In genomic region chr17:44351961-44352921, GRCh38 we compare ENCODE assay signal across 18 cellular contexts. TPM values are rescaled to one million over a fixed set of nuclear protein-coding genes. Genes with fewer than 3 reads are reported as not detected.
DNase-seq lines count a peak whose midpoint lies in the region; ATAC-seq, FAIRE-seq and TF ChIP-seq lines count a peak whose summit lies in the region.
"Had no signal": no experiment of that assay in that cellular context is flagged by ENCODE, and none has a peak within 500 bp of the region (broad histone marks: within the 10 kb centered on the region; RNA-seq: fewer than 3 reads in every experiment).

No MANE protein-coding gene starts in this region.

- no peak overlapping the region for H3K27ac Mint-ChIP-seq in CD8-positive, alpha-beta memory T cell
- H3K27ac Mint-ChIP-seq in dendritic cell treated with granulocyte-macrophage colony-stimulating factor and Interleukin-4, amounts not matched to agents 40 ng/mL and 50 ng/mL, for 4 days = peak overlapping the region; percentile 56
- H3K27ac Mint-ChIP-seq: activated naive CD8-positive, alpha-beta T cell treated with anti-CD3 and anti-CD28 coated beads for 36 hours had no signal

- no peak overlapping the region for H3K27ac ChIP-seq in CD8-positive, alpha-beta memory T cell (ENCODE audit: low read depth, low read length)
- H3K27ac ChIP-seq: gastrocnemius medialis, HL-60, thyroid gland had no signal

- no peak for ATAC-seq in GM18909 (IDR thresholded peaks at IDR 0.05; ENCODE audit: poor library complexity, unreplicated experiment)
- ATAC-seq in GM21515 (IDR thresholded peaks at IDR 0.05; ENCODE audit: unreplicated experiment) = no peak
- ATAC-seq: gastrocnemius medialis had no signal

- no peaks in the 10 kb centered on the region for H3K9me3 Mint-ChIP-seq in CD8-positive, alpha-beta memory T cell
- H3K9me3 Mint-ChIP-seq in dendritic cell treated with granulocyte-macrophage colony-stimulating factor and Interleukin-4, amounts not matched to agents 40 ng/mL and 50 ng/mL, for 4 days = no peaks in the 10 kb centered on the region
- H3K9me3 Mint-ChIP-seq: activated naive CD8-positive, alpha-beta T cell treated with anti-CD3 and anti-CD28 coated beads for 36 hours had no signal

- H3K4me3 ChIP-seq in CD8-positive, alpha-beta memory T cell (ENCODE audit: low read length) = no peak overlapping the region
- H3K4me3 ChIP-seq: gastrocnemius medialis, lung, thyroid gland had no signal

- H3K27me3 ChIP-seq in CD8-positive, alpha-beta memory T cell (ENCODE audit: insufficient read depth, low read length, poor library complexity, severe bottlenecking) = no peaks in the 10 kb centered on the region
- H3K27me3 ChIP-seq: gastrocnemius medialis, sigmoid colon, thyroid gland had no signal

- no peaks in the 10 kb centered on the region for H3K9me3 ChIP-seq in CD8-positive, alpha-beta memory T cell (ENCODE audit: low read length)
- H3K9me3 ChIP-seq: gastrocnemius medialis, sigmoid colon, thyroid gland had no signal

- H3K27me3 Mint-ChIP-seq in CD8-positive, alpha-beta memory T cell = peaks cover 0 to 6% of the 10 kb centered on the region in 2 donors
- peaks cover 19% of the 10 kb centered on the region for H3K27me3 Mint-ChIP-seq in dendritic cell treated with granulocyte-macrophage colony-stimulating factor and Interleukin-4, amounts not matched to agents 40 ng/mL and 50 ng/mL, for 4 days
- H3K27me3 Mint-ChIP-seq: activated naive CD8-positive, alpha-beta T cell treated with anti-CD3 and anti-CD28 coated beads for 36 hours had no signal

- H3K36me3 ChIP-seq in CD8-positive, alpha-beta memory T cell (ENCODE audit: insufficient read depth, low read length) = no peaks in the 10 kb centered on the region

- peak overlapping the region in 5 of 7 donors; percentile 73 to 87 (median 76) for H3K4me3 Mint-ChIP-seq in CD8-positive, alpha-beta memory T cell
- H3K4me3 Mint-ChIP-seq in dendritic cell treated with granulocyte-macrophage colony-stimulating factor and Interleukin-4, amounts not matched to agents 40 ng/mL and 50 ng/mL, for 4 days = no peak overlapping the region

- CTCF ChIA-PET in CD8-positive, alpha-beta memory T cell (lab: Charles Lee) = interaction anchor here (0.9 to 6.7 kb wide), 6 partner anchors 9 to 165 kb away, joined by 4 to 54 read pairs (median 4); partner anchors contain the start of genes FAM171A2 and TMUB2

- intact Hi-C loops in dendritic cell treated with granulocyte-macrophage colony-stimulating factor and Interleukin-4, amounts not matched to agents 40 ng/mL and 50 ng/mL, for 4 days (cut with micrococcal nuclease) = no loop called here

- TF ChIP-seq POLR2A in H54 (IDR thresholded peaks at IDR 0.05; ENCODE audit: low read depth, low read length) = no peak

- peaks cover 0 to 7% (median 0%) of the 10 kb centered on the region in 3 donors for H3K36me3 Mint-ChIP-seq in CD8-positive, alpha-beta memory T cell
- peaks cover 53% of the 10 kb centered on the region for H3K36me3 Mint-ChIP-seq in dendritic cell treated with granulocyte-macrophage colony-stimulating factor and Interleukin-4, amounts not matched to agents 40 ng/mL and 50 ng/mL, for 4 days (ENCODE audit: low read depth)

- peaks cover 5 to 22% (median 9%) of the 10 kb centered on the region in 3 donors for H3K4me1 Mint-ChIP-seq in CD8-positive, alpha-beta memory T cell
- H3K4me1 Mint-ChIP-seq in dendritic cell treated with granulocyte-macrophage colony-stimulating factor and Interleukin-4, amounts not matched to agents 40 ng/mL and 50 ng/mL, for 4 days (ENCODE audit: low read depth) = peaks cover 64% of the 10 kb centered on the region

- DNase-seq in CD8-positive, alpha-beta memory T cell = no peak
- DNase-seq in HTR-8/SVneo (ENCODE audit: insufficient read length, low spot score) (no peak), H54 (ENCODE audit: insufficient read length, low spot score) (no peak)
- DNase-seq: activated CD4-positive, CD25-positive, alpha-beta regulatory T cell; activated naive CD8-positive, alpha-beta T cell treated with anti-CD3 and anti-CD28 coated beads for 36 hours; central memory CD4-positive, alpha-beta T cell; gastrocnemius medialis; NCI-H1694 treated with DMSO at 0.1 percent for 48 hours; sigmoid colon; stimulated activated CD4-positive, alpha-beta T cell treated with anti-CD3 and anti-CD28 coated beads, Interleukin-2, amount 100 ng/mL, for 48 hours; SW 1271; thyroid gland had no signal

- POLR2A ChIA-PET in CD8-positive, alpha-beta memory T cell (lab: Charles Lee) = interaction anchor here (0.8 to 3.2 kb wide), 4 partner anchors 11 to 228 kb away, joined by 3 to 16 read pairs (median 9); partner anchors contain the start of genes FAM171A2 and HDAC5

- peak; percentile 83 for FAIRE-seq in HTR-8/SVneo (lab: Jason Lieb, UNC)
- FAIRE-seq in H54 (lab: Jason Lieb, UNC) = no peak

- H3K4me1 ChIP-seq in CD8-positive, alpha-beta memory T cell (ENCODE audit: insufficient read depth, low read length) = peaks cover 3% of the 10 kb centered on the region
- H3K4me1 ChIP-seq: gastrocnemius medialis, thyroid gland had no signal

RNA-seq across cellular contexts. Expression of gene GRN, which starts 7.1 kb away (rescaled TPM):
- total RNA-seq in CD8-positive, alpha-beta memory T cell = 10 to 100 TPM; 48.7 to 50.3 TPM
- 56.4 TPM for polyA plus RNA-seq in CD8-positive, alpha-beta memory T cell

RNA-seq across cellular contexts. Expression of gene FAM171A2, which starts 11.4 kb away (rescaled TPM):
- under 1 TPM; 0.33 to 0.35 TPM for total RNA-seq in CD8-positive, alpha-beta memory T cell
- 0.28 TPM for polyA plus RNA-seq in CD8-positive, alpha-beta memory T cell

RNA-seq across cellular contexts. Expression of gene SLC25A39, which starts 27.6 kb away (rescaled TPM):
- 100 to 1,000 TPM; 159 to 174 TPM for total RNA-seq in CD8-positive, alpha-beta memory T cell
- polyA plus RNA-seq in CD8-positive, alpha-beta memory T cell = 133 TPM

RNA-seq across cellular contexts. Expression of gene ITGA2B, which starts 37.2 kb away (rescaled TPM):
- total RNA-seq in CD8-positive, alpha-beta memory T cell = under 1 TPM in 1 of 2 experiments, not detected in 1; 0.31 TPM
- 0.12 TPM for polyA plus RNA-seq in CD8-positive, alpha-beta memory T cell

RNA-seq across cellular contexts. Expression of gene RUNDC3A, which starts 43.8 kb away (rescaled TPM):
- total RNA-seq in CD8-positive, alpha-beta memory T cell = not detected
- polyA plus RNA-seq in CD8-positive, alpha-beta memory T cell = not detected
- total RNA-seq: gastrocnemius medialis, NCI-H460 had no signal
